19 cellular contexts compared by ENCODE assay signal in genomic region chr4:72857787-72858186, GRCh38.
DNase-seq lines count a peak whose midpoint lies in the region; ATAC-seq, FAIRE-seq and TF ChIP-seq lines count a peak whose summit lies in the region.
"Had no signal": no experiment of that assay in that cellular context is flagged by ENCODE, and none has a peak within 500 bp of the region (broad histone marks: within the 10 kb centered on the region; RNA-seq: fewer than 3 reads in every experiment).

No MANE protein-coding gene starts in this region.

- H3K9me2 ChIP-seq in GM23338 (ENCODE audit: insufficient read depth), result peaks cover 3% of the 10 kb centered on the region; the same call in 1 of the 2 replicates

- no TSS peak for BruUV-seq in mammary epithelial cell (replicated peaks; lab: Mats Ljungman, UMichigan)

- H3K4me2 ChIP-seq in GM23338, result no peak overlapping the region
- no peak overlapping the region for H3K4me2 ChIP-seq in mammary epithelial cell (ENCODE audit: insufficient read depth, low read depth, low read length)

- no peaks in the 10 kb centered on the region for H3F3A ChIP-seq in GM23338 (replicated peaks; ENCODE audit: low read depth)

- H3K4me1 Mint-ChIP-seq in GM23338 (no peaks in the 10 kb centered on the region), mesothelial cell of epicardium (no peaks in the 10 kb centered on the region)
- H3K4me1 Mint-ChIP-seq: B cell; CD4-positive, alpha-beta memory T cell; H9 had no signal

- H3K9me3 Mint-ChIP-seq in GM23338 (no peaks in the 10 kb centered on the region; the same call in 2 of the 3 replicates), mesothelial cell of epicardium (no peaks in the 10 kb centered on the region)
- H3K9me3 Mint-ChIP-seq: H9 had no signal

- H3K27ac Mint-ChIP-seq in GM23338 (no peak overlapping the region), mesothelial cell of epicardium (no peak overlapping the region)
- H3K27ac Mint-ChIP-seq: B cell; CD4-positive, alpha-beta memory T cell; H9 had no signal

- H3K4me3 Mint-ChIP-seq in GM23338 (no peak overlapping the region), mesothelial cell of epicardium (no peak overlapping the region)
- H3K4me3 Mint-ChIP-seq: B cell; CD4-positive, alpha-beta memory T cell; H9 had no signal

- no peaks in the 10 kb centered on the region for H3K4me1 ChIP-seq in GM23338 (ENCODE audit: insufficient read depth)
- no peaks in the 10 kb centered on the region for H3K4me1 ChIP-seq in mammary epithelial cell (ENCODE audit: insufficient read depth, low read length)
- H3K4me1 ChIP-seq in left lung, result no peaks in the 10 kb centered on the region
- H3K4me1 ChIP-seq in foreskin keratinocyte, result no peaks in the 10 kb centered on the region
- H3K4me1 ChIP-seq: Peyer's patch had no signal

- DNase-seq in AG09309 (ENCODE audit: low read depth) (peak; percentile 38), GM23338 (ENCODE audit: low spot score) (no peak), mammary epithelial cell (peak; percentile 1), left lung (no peak), foreskin keratinocyte (no peak), NAMALWA (ENCODE audit: low spot score) (no peak), H54 (ENCODE audit: insufficient read length, low spot score) (no peak), mesothelial cell of epicardium (ENCODE audit: low spot score in 2 of 2, unreplicated experiment in 2 of 2) (no peak)
- DNase-seq: CD4-positive, alpha-beta memory T cell; DND-41; H9; Karpas-422; NCI-H1417 treated with DMSO at 0.1 percent for 48 hours; NCI-H2029; NCI-H2171 treated with DMSO at 0.1 percent for 48 hours; NCI-H510A treated with DMSO at 0.1 percent for 48 hours; Peyer's patch; SIG-M5 had no signal

- CTCF ChIA-PET in mammary epithelial cell (lab: Charles Lee; ENCODE audit: low non-redundant PET), result no interaction called here

- H3K27me3 ChIP-seq in GM23338 (ENCODE audit: insufficient read depth) (no peaks in the 10 kb centered on the region), mammary epithelial cell (ENCODE audit: insufficient read depth, low read length) (peaks cover 9% of the 10 kb centered on the region), left lung (no peaks in the 10 kb centered on the region), foreskin keratinocyte (no peaks in the 10 kb centered on the region)
- H3K27me3 ChIP-seq: Peyer's patch had no signal

- H3K9me3 ChIP-seq in mammary epithelial cell (replicated peaks; ENCODE audit: insufficient read depth, low read length), result no peaks in the 10 kb centered on the region
- H3K9me3 ChIP-seq in left lung, result no peaks in the 10 kb centered on the region
- H3K9me3 ChIP-seq: Peyer's patch had no signal

- H3K27ac ChIP-seq in GM23338 (ENCODE audit: low read depth), result no peak overlapping the region
- no peak overlapping the region for H3K27ac ChIP-seq in mammary epithelial cell (ENCODE audit: insufficient read depth, low read depth, low read length)
- H3K27ac ChIP-seq in left lung, result no peak overlapping the region
- H3K27ac ChIP-seq in foreskin keratinocyte, result no peak overlapping the region
- H3K27ac ChIP-seq: Peyer's patch had no signal

- no peak for TF ChIP-seq POLR2A in H54 (IDR thresholded peaks at IDR 0.05; ENCODE audit: low read depth, low read length)

- H3K27me3 Mint-ChIP-seq in GM23338 (ENCODE audit: insufficient read depth, low read depth, poor library complexity) (no peaks in the 10 kb centered on the region), mesothelial cell of epicardium (ENCODE audit: low read depth) (no peaks in the 10 kb centered on the region)
- H3K27me3 Mint-ChIP-seq: B cell had no signal

- TF ChIP-seq CTCF in AG09309 (IDR thresholded peaks at IDR 0.05; ENCODE audit: control insufficient read depth, insufficient read depth, low read depth, low read length, missing control alignments) (no peak), GM23338 (conservative IDR thresholded peaks at IDR 0.05; ENCODE audit: low read depth in 2 of 2) (no peak), mammary epithelial cell (conservative IDR thresholded peaks at IDR 0.05 in 1 of 2, IDR thresholded peaks at IDR 0.05 in 1 of 2; ENCODE audit: extremely low read depth in 1 of 2, insufficient read depth in 1 of 2, low read depth in 1 of 2, low read length in 2 of 2) (no peak), left lung (IDR thresholded peaks at IDR 0.05) (no peak), foreskin keratinocyte (conservative IDR thresholded peaks at IDR 0.05) (no peak), mesothelial cell of epicardium (IDR thresholded peaks at IDR 0.05; ENCODE audit: unreplicated experiment) (no peak)

- H3K9ac ChIP-seq in mammary epithelial cell (ENCODE audit: insufficient read depth, low read length), result no peak overlapping the region

- dilution Hi-C loops in mammary epithelial cell (cut with HindIII; ENCODE audit: low sequenced_read_pairs), result no loop called here

- H3K36me3 ChIP-seq in GM23338 (ENCODE audit: insufficient read depth) (no peaks in the 10 kb centered on the region), mammary epithelial cell (ENCODE audit: insufficient read depth, low read length) (no peaks in the 10 kb centered on the region), left lung (no peaks in the 10 kb centered on the region)
- H3K36me3 ChIP-seq: Peyer's patch had no signal

- in situ Hi-C loops in mammary epithelial cell (cut with MboI; ENCODE audit: low sequenced_read_pairs in 2 of 2), result no loop called here

- H3K79me2 ChIP-seq in GM23338 (replicated peaks; ENCODE audit: insufficient read depth), result no peaks in the 10 kb centered on the region
- H3K79me2 ChIP-seq in mammary epithelial cell (ENCODE audit: insufficient read depth, low read length), result no peaks in the 10 kb centered on the region

- H3K4me3 ChIP-seq in AG09309 (ENCODE audit: control insufficient read depth, low read depth, low read length), result no peak overlapping the region
- H3K4me3 ChIP-seq in GM23338, result no peak overlapping the region
- no peak overlapping the region for H3K4me3 ChIP-seq in mammary epithelial cell (replicated peaks in 1 of 3; ENCODE audit: insufficient read depth in 1 of 3, low read depth in 2 of 3, low read length in 3 of 3)
- no peak overlapping the region for H3K4me3 ChIP-seq in left lung
- H3K4me3 ChIP-seq: Peyer's patch had no signal

- 0% methylated on average over 2 of the region's 2 CpGs for WGBS in mammary epithelial cell (ENCODE audit: low coverage, missing lambda C conversion rate)

- peak overlapping the region; percentile 38; the same call in 1 of the 2 replicates for H2AFZ ChIP-seq in GM23338
- no peak overlapping the region for H2AFZ ChIP-seq in mammary epithelial cell (ENCODE audit: low read depth, low read length)

- H3K36me3 Mint-ChIP-seq in GM23338 (ENCODE audit: low read depth) (no peaks in the 10 kb centered on the region), mesothelial cell of epicardium (no peaks in the 10 kb centered on the region)
- H3K36me3 Mint-ChIP-seq: CD4-positive, alpha-beta memory T cell had no signal

- ATAC-seq in GM23338, result no peak
- peak; percentile 32 for ATAC-seq in left lung
- no peak for ATAC-seq in foreskin keratinocyte

- H4K20me1 ChIP-seq in GM23338 (replicated peaks; ENCODE audit: insufficient read depth), result no peaks in the 10 kb centered on the region
- H4K20me1 ChIP-seq in mammary epithelial cell (ENCODE audit: insufficient read depth, low read length), result no peaks in the 10 kb centered on the region

- no peak for FAIRE-seq in H54 (lab: Jason Lieb, UNC)

- intact Hi-C loops in mammary epithelial cell (cut with micrococcal nuclease), result no loop called here
- intact Hi-C loops in left lung (cut with DNase I), result no loop called here

TF ChIP-seq in GM23338, 12 proteins besides CTCF, POLR2A, EP300 and RAD21:
- TF ChIP-seq POLR2AphosphoS5 (IDR thresholded peaks at IDR 0.05; ENCODE audit: low read depth), result no peak

Comparison
In these comparisons a context has a peak if more than half of its experiments do, and no peak if none do; other contexts are left out.
1. DNase-seq: peak in AG09309 (single experiment) and mammary epithelial cell (single experiment); none in GM23338 (single experiment), left lung (0 of 2), foreskin keratinocyte (0 of 2), NAMALWA (single experiment), H54 (single experiment) and mesothelial cell of epicardium (0 of 2).